In genomic region chr16:1972490-1972877, GRCh38 we compare ENCODE assay signal across 8 cellular contexts. TPM values are rescaled to one million over a fixed set of nuclear protein-coding genes. Genes with fewer than 3 reads are reported as not detected.
DNase-seq lines count a peak whose midpoint lies in the region; ATAC-seq, FAIRE-seq and TF ChIP-seq lines count a peak whose summit lies in the region.

No MANE protein-coding gene starts in this region.

- peaks cover 12% of the 10 kb centered on the region for H3K4me1 Mint-ChIP-seq in activated naive CD8-positive, alpha-beta T cell treated with anti-CD3 and anti-CD28 coated beads, Interleukin-2, amount 10 ng/mL, durations not matched to agents 7 days and 5 days

- H3K36me3 Mint-ChIP-seq in activated naive CD8-positive, alpha-beta T cell treated with anti-CD3 and anti-CD28 coated beads, Interleukin-2, amount 10 ng/mL, durations not matched to agents 7 days and 5 days, result peaks cover 7% of the 10 kb centered on the region

- H3K9me3 Mint-ChIP-seq in activated naive CD8-positive, alpha-beta T cell treated with anti-CD3 and anti-CD28 coated beads, Interleukin-2, amount 10 ng/mL, durations not matched to agents 7 days and 5 days, result no peaks in the 10 kb centered on the region

- H3K27ac Mint-ChIP-seq in activated naive CD8-positive, alpha-beta T cell treated with anti-CD3 and anti-CD28 coated beads, Interleukin-2, amount 10 ng/mL, durations not matched to agents 7 days and 5 days, result peak overlapping the region; percentile 99

- DNase-seq in AG09309 (ENCODE audit: low read depth) (no peak), kidney epithelial cell (ENCODE audit: low read depth) (no peak), NOMO-1 (lab: John Stamatoyannopoulos, UW; ENCODE audit: unreplicated experiment in 2 of 2) (no peak), GM19239 (ENCODE audit: insufficient read length, low spot score) (no peak), amniotic stem cell (lab: John Stamatoyannopoulos, UW) (no peak)
- no peak for DNase-seq in activated naive CD8-positive, alpha-beta T cell treated with anti-CD3 and anti-CD28 coated beads, Interleukin-2, amount 10 ng/mL, durations not matched to agents 7 days and 5 days

- POLR2A ChIA-PET in activated naive CD8-positive, alpha-beta T cell treated with anti-CD3 and anti-CD28 coated beads, Interleukin-2, amount 10 ng/mL, durations not matched to agents 7 days and 5 days (lab: Charles Lee), result interaction anchor here (1.0 to 4.0 kb wide), 11 partner anchors 8 to 190 kb away, joined by 3 to 37 read pairs (median 6); partner anchors contain the start of genes GFER, NDUFB10, NUBP2 and RPL3L

- peak overlapping the region; percentile 44 for H3K27ac ChIP-seq in temporal lobe (ENCODE audit: low read depth, low read length)

- peak overlapping the region; percentile 92 for H3K4me3 ChIP-seq in AG09309 (ENCODE audit: control insufficient read depth, low read depth, low read length)
- peak overlapping the region; percentile 91 for H3K4me3 ChIP-seq in kidney epithelial cell (ENCODE audit: low read depth, low read length)

- peak; percentile 1 for ATAC-seq in HG02642 (IDR thresholded peaks at IDR 0.05; ENCODE audit: poor library complexity, unreplicated experiment)
- ATAC-seq in activated naive CD8-positive, alpha-beta T cell treated with anti-CD3 and anti-CD28 coated beads, Interleukin-2, amount 10 ng/mL, durations not matched to agents 7 days and 5 days (ENCODE audit: low read depth), result no peak

- FAIRE-seq in GM19239 (lab: Jason Lieb, UNC), result no peak

- no peaks in the 10 kb centered on the region for H3K27me3 ChIP-seq in kidney epithelial cell (ENCODE audit: control insufficient read depth, insufficient read depth, low read length)

- H3K27me3 Mint-ChIP-seq in activated naive CD8-positive, alpha-beta T cell treated with anti-CD3 and anti-CD28 coated beads, Interleukin-2, amount 10 ng/mL, durations not matched to agents 7 days and 5 days, result no peaks in the 10 kb centered on the region

- H3K36me3 ChIP-seq in kidney epithelial cell (ENCODE audit: control insufficient read depth, insufficient read depth, low read length), result peaks cover 5% of the 10 kb centered on the region

- no peak for TF ChIP-seq CTCF in AG09309 (IDR thresholded peaks at IDR 0.05; ENCODE audit: control insufficient read depth, insufficient read depth, low read depth, low read length, missing control alignments)
- no peak for TF ChIP-seq CTCF in kidney epithelial cell (IDR thresholded peaks at IDR 0.05; ENCODE audit: insufficient read depth, low read length, poor library complexity, severe bottlenecking)

- peak overlapping the region; percentile 96 for H3K4me3 Mint-ChIP-seq in activated naive CD8-positive, alpha-beta T cell treated with anti-CD3 and anti-CD28 coated beads, Interleukin-2, amount 10 ng/mL, durations not matched to agents 7 days and 5 days

RNA-seq across cellular contexts. Expression of gene TBL3, which starts 0.6 kb away (rescaled TPM):
- 10 to 100 TPM; 29.4 to 30.7 TPM for total RNA-seq in activated naive CD8-positive, alpha-beta T cell treated with anti-CD3 and anti-CD28 coated beads, Interleukin-2, amount 10 ng/mL, durations not matched to agents 7 days and 5 days
- 53.5 and 70.3 TPM in 2 replicates for total RNA-seq in kidney epithelial cell
- 12.3 TPM for total RNA-seq in temporal lobe

RNA-seq across cellular contexts. Expression of gene RNF151, which starts 5.8 kb away (rescaled TPM):
- not detected for total RNA-seq in activated naive CD8-positive, alpha-beta T cell treated with anti-CD3 and anti-CD28 coated beads, Interleukin-2, amount 10 ng/mL, durations not matched to agents 7 days and 5 days
- total RNA-seq in kidney epithelial cell, result not detected in 2 replicates
- total RNA-seq in temporal lobe, result not detected

RNA-seq across cellular contexts. Expression of gene RPS2, which starts 7.9 kb away (rescaled TPM):
- 1,000 to 10,000 TPM; 2,404 to 2,409 TPM for total RNA-seq in activated naive CD8-positive, alpha-beta T cell treated with anti-CD3 and anti-CD28 coated beads, Interleukin-2, amount 10 ng/mL, durations not matched to agents 7 days and 5 days
- total RNA-seq in kidney epithelial cell, result 4,278 and 4,383 TPM in 2 replicates
- 1,174 TPM for total RNA-seq in temporal lobe

RNA-seq across cellular contexts. Expression of gene NOXO1, which starts 8.8 kb away (rescaled TPM):
- 1 to 10 TPM in 1 of 2 experiments, under 1 TPM in 1; 0.58 to 1.8 TPM for total RNA-seq in activated naive CD8-positive, alpha-beta T cell treated with anti-CD3 and anti-CD28 coated beads, Interleukin-2, amount 10 ng/mL, durations not matched to agents 7 days and 5 days
- 0.96 TPM in 1 of 2 replicates, not detected in the other for total RNA-seq in kidney epithelial cell
- total RNA-seq in temporal lobe, result 0.98 TPM

RNA-seq across cellular contexts. Expression of gene GFER, which starts 11.5 kb away (rescaled TPM):
- 10 to 100 TPM; 28.8 to 31.9 TPM for total RNA-seq in activated naive CD8-positive, alpha-beta T cell treated with anti-CD3 and anti-CD28 coated beads, Interleukin-2, amount 10 ng/mL, durations not matched to agents 7 days and 5 days
- total RNA-seq in kidney epithelial cell (30.2 and 32.7 TPM in 2 replicates), temporal lobe (9.8 TPM)
